Comparison of ENCODE assay signal across 8 cellular contexts in the genomic region with DNA sequence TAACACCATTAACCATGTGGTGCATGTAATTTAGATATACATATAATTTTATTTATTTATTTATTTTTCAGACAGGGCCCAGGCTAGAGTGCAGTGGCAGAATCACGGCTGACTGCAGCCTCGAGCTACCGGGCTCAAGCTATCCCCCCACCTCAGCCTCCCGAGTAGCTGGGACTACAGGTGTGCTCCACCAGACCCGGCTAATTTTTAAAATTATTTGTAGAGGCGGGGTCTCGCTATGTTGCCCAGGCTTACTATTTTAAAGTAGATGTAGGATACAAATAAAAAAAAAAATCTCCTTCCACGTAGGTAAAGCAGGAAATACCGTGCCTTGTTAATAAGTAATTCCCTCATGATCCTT. TPM values are rescaled to one million over a fixed set of nuclear protein-coding genes. Genes with fewer than 3 reads are reported as not detected.
DNase-seq lines count a peak whose midpoint lies in the region; ATAC-seq and TF ChIP-seq lines count a peak whose summit lies in the region.

No MANE protein-coding gene starts in this region.

- H3K4me3 ChIP-seq in GM12865 (ENCODE audit: low read depth, low read length): peak overlapping the region; percentile 33
- H3K4me3 ChIP-seq in fibroblast of villous mesenchyme (ENCODE audit: low read depth, low read length): peak overlapping the region; percentile 7
- peak overlapping the region; percentile 26 to 95 (median 78) for H3K4me3 ChIP-seq in gastrocnemius medialis

- H3K27ac ChIP-seq in gastrocnemius medialis: peak overlapping the region; percentile 94 to 99 (median 96)

- DNase-seq in GM12865 (ENCODE audit: low read depth) (no peak), T-helper 17 cell (no peak), fibroblast of villous mesenchyme (ENCODE audit: low read depth) (no peak), gastrocnemius medialis (no peak), ACHN (no peak), NCI-H82 treated with DMSO at 0.1 percent for 48 hours (lab: John Stamatoyannopoulos, UW; ENCODE audit: unreplicated experiment) (no peak)

- ATAC-seq in T-helper 17 cell (no peak), gastrocnemius medialis (no peak), HG03439 (IDR thresholded peaks at IDR 0.05; ENCODE audit: unreplicated experiment) (no peak), HG02870 (IDR thresholded peaks at IDR 0.05; ENCODE audit: unreplicated experiment) (no peak)

- H3K27me3 Mint-ChIP-seq in T-helper 17 cell: no peaks in the 10 kb centered on the region

- TF ChIP-seq POLR2A in gastrocnemius medialis (IDR thresholded peaks at IDR 0.05): no peak

- intact Hi-C loops in gastrocnemius medialis (cut with DNase I; ENCODE audit: low total_unique reads): loop anchor here (1.0 to 5.0 kb wide), 5 partner anchors 45 to 820 kb away; a partner anchor contains a TSS

- H3K36me3 Mint-ChIP-seq in T-helper 17 cell (ENCODE audit: low read depth): peaks cover 3% of the 10 kb centered on the region

- H3K4me1 Mint-ChIP-seq in T-helper 17 cell: peaks cover 9% of the 10 kb centered on the region

- no peaks in the 10 kb centered on the region for H3K9me3 ChIP-seq in T-helper 17 cell (ENCODE audit: control insufficient read depth, low read length, poor library complexity, severe bottlenecking)
- H3K9me3 ChIP-seq in gastrocnemius medialis: no peaks in the 10 kb centered on the region

- H3K36me3 ChIP-seq in gastrocnemius medialis: no peaks in the 10 kb centered on the region

- H3K4me3 Mint-ChIP-seq in T-helper 17 cell: peak overlapping the region; percentile 90

- H3K4me1 ChIP-seq in gastrocnemius medialis: peaks cover 14 to 20% of the 10 kb centered on the region in 2 donors

- H3K27ac Mint-ChIP-seq in T-helper 17 cell: peak overlapping the region; percentile 97

- TF ChIP-seq CTCF in GM12865 (IDR thresholded peaks at IDR 0.05; ENCODE audit: insufficient read depth, low read depth, low read length, missing control alignments): no peak
- TF ChIP-seq CTCF in fibroblast of villous mesenchyme (IDR thresholded peaks at IDR 0.05; ENCODE audit: insufficient read depth, low read depth, low read length): no peak
- TF ChIP-seq CTCF in gastrocnemius medialis (IDR thresholded peaks at IDR 0.05 in 4 of 5, conservative IDR thresholded peaks at IDR 0.05 in 1 of 5): no peak

- in situ Hi-C loops in gastrocnemius medialis (cut with MboI; ENCODE audit: low sequenced_read_pairs in 4 of 4): loop anchor here in 1 of 4 donors (25.0 kb wide), 1 partner anchor 280 kb away; a partner anchor contains a TSS
- in situ Hi-C loops in ACHN (cut with HindIII; ENCODE audit: low pct_ligation_motif_present, low pct_unique_long_range_greater_than_20kb, low sequenced_read_pairs): no loop called here

- H3K27me3 ChIP-seq in gastrocnemius medialis: no peaks in the 10 kb centered on the region

RNA-seq across cellular contexts. Expression of a gene that starts 0.4 kb away (rescaled TPM):
- total RNA-seq in T-helper 17 cell (10 to 100 TPM; 13.7 to 14.7 TPM), fibroblast of villous mesenchyme (9.9 and 10.0 TPM in 2 replicates), gastrocnemius medialis (10 to 100 TPM; 15.1 to 36.2 (median 21.7) TPM)

RNA-seq across cellular contexts. Expression of a gene that starts 46.8 kb away (rescaled TPM):
- total RNA-seq in T-helper 17 cell (1 to 10 TPM in 1 of 2 donors, under 1 TPM in 1; 0.85 to 2.0 TPM), fibroblast of villous mesenchyme (40.3 and 46.2 TPM in 2 replicates), gastrocnemius medialis (10 to 100 TPM; 13.3 to 18.9 (median 18.5) TPM)

Comparison
In these comparisons a context has a peak if more than half of its experiments do, and no peak if none do; other contexts are left out.
1. H3K4me3 ChIP-seq: peak in every context shown above with its lines; median percentile 78 in gastrocnemius medialis; 33 in GM12865; 7 in fibroblast of villous mesenchyme.
2. RNA of a gene that starts 46.8 kb away (total RNA-seq): 40.3 to 46.2 TPM in fibroblast of villous mesenchyme and 13.3 to 18.9 TPM in gastrocnemius medialis; 0.85 to 2.0 TPM in T-helper 17 cell; every median in the first group is over 4 times any median in the second.